1 cellular context compared by ENCODE assay signal in genomic region chr9:104604801-104605200, GRCh38.
TF ChIP-seq lines count a peak whose summit lies in the region.

No MANE protein-coding gene starts in this region.

TF ChIP-seq in GM12878, 131 proteins besides CTCF, POLR2A, EP300 and RAD21 (continued from another document):
- no peak for TF ChIP-seq CHD4 (IDR thresholded peaks at IDR 0.05)
- TF ChIP-seq MXI1 (IDR thresholded peaks at IDR 0.05; ENCODE audit: low read depth, low read length) = no peak
- TF ChIP-seq ZBTB4 (CRISPR knock-in tag; IDR thresholded peaks at IDR 0.05) = no peak
- no peak for TF ChIP-seq RFX5 (IDR thresholded peaks at IDR 0.05; ENCODE audit: low read depth, low read length)
- no peak for TF ChIP-seq ZNF24 (IDR thresholded peaks at IDR 0.05)
- no peak for TF ChIP-seq HDGF (IDR thresholded peaks at IDR 0.05)
- TF ChIP-seq SMAD1 (IDR thresholded peaks at IDR 0.05; ENCODE audit: low read depth, partially characterized antibody) = no peak
- TF ChIP-seq, protein P1, sequence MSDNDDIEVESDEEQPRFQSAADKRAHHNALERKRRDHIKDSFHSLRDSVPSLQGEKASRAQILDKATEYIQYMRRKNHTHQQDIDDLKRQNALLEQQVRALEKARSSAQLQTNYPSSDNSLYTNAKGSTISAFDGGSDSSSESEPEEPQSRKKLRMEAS (IDR thresholded peaks at IDR 0.05; ENCODE audit: low read depth, low read length) = no peak
- TF ChIP-seq, protein P2, sequence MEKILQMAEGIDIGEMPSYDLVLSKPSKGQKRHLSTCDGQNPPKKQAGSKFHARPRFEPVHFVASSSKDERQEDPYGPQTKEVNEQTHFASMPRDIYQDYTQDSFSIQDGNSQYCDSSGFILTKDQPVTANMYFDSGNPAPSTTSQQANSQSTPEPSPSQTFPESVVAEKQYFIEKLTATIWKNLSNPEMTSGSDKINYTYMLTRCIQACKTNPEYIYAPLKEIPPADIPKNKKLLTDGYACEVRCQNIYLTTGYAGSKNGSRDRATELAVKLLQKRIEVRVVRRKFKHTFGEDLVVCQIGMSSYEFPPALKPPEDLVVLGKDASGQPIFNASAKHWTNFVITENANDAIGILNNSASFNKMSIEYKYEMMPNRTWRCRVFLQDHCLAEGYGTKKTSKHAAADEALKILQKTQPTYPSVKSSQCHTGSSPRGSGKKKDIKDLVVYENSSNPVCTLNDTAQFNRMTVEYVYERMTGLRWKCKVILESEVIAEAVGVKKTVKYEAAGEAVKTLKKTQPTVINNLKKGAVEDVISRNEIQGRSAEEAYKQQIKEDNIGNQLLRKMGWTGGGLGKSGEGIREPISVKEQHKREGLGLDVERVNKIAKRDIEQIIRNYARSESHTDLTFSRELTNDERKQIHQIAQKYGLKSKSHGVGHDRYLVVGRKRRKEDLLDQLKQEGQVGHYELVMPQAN (conservative IDR thresholded peaks at IDR 0.05) = no peak
- TF ChIP-seq, protein P3, sequence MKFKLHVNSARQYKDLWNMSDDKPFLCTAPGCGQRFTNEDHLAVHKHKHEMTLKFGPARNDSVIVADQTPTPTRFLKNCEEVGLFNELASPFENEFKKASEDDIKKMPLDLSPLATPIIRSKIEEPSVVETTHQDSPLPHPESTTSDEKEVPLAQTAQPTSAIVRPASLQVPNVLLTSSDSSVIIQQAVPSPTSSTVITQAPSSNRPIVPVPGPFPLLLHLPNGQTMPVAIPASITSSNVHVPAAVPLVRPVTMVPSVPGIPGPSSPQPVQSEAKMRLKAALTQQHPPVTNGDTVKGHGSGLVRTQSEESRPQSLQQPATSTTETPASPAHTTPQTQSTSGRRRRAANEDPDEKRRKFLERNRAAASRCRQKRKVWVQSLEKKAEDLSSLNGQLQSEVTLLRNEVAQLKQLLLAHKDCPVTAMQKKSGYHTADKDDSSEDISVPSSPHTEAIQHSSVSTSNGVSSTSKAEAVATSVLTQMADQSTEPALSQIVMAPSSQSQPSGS (IDR thresholded peaks at IDR 0.05; ENCODE audit: low read length) = no peak
- TF ChIP-seq PAX5 (IDR thresholded peaks at IDR 0.05; ENCODE audit: borderline replicate concordance, low read depth, low read length) = no peak
- no peak for TF ChIP-seq CREB1 (IDR thresholded peaks at IDR 0.05; ENCODE audit: low read depth)
- no peak for TF ChIP-seq CBFB (IDR thresholded peaks at IDR 0.05; ENCODE audit: low read depth)
